Comparison of ENCODE assay signal across 1 cellular context in the genomic region with DNA sequence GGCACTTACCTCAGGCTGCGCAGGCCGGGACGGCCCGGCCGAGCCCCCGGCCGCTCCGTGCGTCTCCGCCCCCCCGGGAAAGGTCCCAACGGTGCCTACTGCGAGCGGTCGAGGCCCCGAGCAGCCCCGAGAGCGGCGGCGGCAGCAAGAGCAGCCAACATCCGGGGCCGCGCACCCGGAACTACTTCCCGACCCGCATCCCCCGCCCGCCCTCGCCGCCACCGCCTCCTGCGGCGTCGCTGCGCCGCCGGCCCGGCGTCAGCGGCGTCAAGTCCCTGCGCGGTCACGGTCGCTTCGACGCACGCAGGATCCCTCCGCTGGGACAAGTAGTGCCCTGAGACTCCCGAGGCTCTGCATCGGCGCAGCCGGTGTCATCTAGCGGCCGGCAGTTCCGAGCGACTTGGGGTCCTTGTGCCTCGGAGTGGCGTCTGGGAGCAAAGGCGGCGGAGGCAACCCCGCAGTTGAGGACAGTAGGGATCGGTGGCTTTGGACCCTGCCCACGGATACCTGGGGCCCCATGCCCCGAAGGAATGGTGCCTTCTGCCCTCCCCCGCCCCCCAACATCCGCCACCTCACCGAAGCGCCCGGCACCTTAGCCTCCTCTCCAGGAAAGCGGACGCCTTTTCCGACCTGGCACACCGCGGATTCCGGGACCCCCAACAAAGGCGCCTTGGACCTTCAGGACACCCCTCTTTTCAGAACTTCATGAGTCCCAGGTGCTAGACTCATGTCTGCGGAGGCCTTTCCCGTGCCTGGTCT.
TF ChIP-seq lines count a peak whose summit lies in the region.

A gene (minus strand): TSS at position 186 of the 759 bp plus-strand sequence. CDS start 24,142 bp downstream, outside the sequence.

TF ChIP-seq in HepG2, 621 proteins besides CTCF, POLR2A, EP300 and RAD21 (continued from another document and continues in another):
- TF ChIP-seq, protein P1, sequence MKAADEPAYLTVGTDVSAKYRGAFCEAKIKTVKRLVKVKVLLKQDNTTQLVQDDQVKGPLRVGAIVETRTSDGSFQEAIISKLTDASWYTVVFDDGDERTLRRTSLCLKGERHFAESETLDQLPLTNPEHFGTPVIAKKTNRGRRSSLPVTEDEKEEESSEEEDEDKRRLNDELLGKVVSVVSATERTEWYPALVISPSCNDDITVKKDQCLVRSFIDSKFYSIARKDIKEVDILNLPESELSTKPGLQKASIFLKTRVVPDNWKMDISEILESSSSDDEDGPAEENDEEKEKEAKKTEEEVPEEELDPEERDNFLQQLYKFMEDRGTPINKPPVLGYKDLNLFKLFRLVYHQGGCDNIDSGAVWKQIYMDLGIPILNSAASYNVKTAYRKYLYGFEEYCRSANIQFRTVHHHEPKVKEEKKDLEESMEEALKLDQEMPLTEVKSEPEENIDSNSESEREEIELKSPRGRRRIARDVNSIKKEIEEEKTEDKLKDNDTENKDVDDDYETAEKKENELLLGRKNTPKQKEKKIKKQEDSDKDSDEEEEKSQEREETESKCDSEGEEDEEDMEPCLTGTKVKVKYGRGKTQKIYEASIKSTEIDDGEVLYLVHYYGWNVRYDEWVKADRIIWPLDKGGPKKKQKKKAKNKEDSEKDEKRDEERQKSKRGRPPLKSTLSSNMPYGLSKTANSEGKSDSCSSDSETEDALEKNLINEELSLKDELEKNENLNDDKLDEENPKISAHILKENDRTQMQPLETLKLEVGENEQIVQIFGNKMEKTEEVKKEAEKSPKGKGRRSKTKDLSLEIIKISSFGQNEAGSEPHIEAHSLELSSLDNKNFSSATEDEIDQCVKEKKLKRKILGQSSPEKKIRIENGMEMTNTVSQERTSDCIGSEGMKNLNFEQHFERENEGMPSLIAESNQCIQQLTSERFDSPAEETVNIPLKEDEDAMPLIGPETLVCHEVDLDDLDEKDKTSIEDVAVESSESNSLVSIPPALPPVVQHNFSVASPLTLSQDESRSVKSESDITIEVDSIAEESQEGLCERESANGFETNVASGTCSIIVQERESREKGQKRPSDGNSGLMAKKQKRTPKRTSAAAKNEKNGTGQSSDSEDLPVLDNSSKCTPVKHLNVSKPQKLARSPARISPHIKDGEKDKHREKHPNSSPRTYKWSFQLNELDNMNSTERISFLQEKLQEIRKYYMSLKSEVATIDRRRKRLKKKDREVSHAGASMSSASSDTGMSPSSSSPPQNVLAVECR (CRISPR knock-in tag; IDR thresholded peaks at IDR 0.05; ENCODE audit: borderline replicate concordance): peak; percentile 78; the same call in 1 of the 2 replicates
- TF ChIP-seq ZNF44 (CRISPR knock-in tag; IDR thresholded peaks at IDR 0.05): peak; percentile 35; the same call in 1 of the 2 replicates
- TF ChIP-seq GTF3A (CRISPR knock-in tag; conservative IDR thresholded peaks at IDR 0.05): no peak
- TF ChIP-seq KLF15 (CRISPR knock-in tag; IDR thresholded peaks at IDR 0.05; ENCODE audit: borderline replicate concordance): peak; percentile 89
- TF ChIP-seq MBD4 (IDR thresholded peaks at IDR 0.05; ENCODE audit: borderline replicate concordance, low read length): no peak
- no peak for TF ChIP-seq ZNF326 (CRISPR knock-in tag; IDR thresholded peaks at IDR 0.05; ENCODE audit: borderline replicate concordance)
- TF ChIP-seq ZNF317 (CRISPR knock-in tag; IDR thresholded peaks at IDR 0.05): peak; percentile 63; the same call in 1 of the 2 replicates
- peak; percentile 92 for TF ChIP-seq KLF6 (CRISPR knock-in tag; IDR thresholded peaks at IDR 0.05)
- TF ChIP-seq, protein P2, sequence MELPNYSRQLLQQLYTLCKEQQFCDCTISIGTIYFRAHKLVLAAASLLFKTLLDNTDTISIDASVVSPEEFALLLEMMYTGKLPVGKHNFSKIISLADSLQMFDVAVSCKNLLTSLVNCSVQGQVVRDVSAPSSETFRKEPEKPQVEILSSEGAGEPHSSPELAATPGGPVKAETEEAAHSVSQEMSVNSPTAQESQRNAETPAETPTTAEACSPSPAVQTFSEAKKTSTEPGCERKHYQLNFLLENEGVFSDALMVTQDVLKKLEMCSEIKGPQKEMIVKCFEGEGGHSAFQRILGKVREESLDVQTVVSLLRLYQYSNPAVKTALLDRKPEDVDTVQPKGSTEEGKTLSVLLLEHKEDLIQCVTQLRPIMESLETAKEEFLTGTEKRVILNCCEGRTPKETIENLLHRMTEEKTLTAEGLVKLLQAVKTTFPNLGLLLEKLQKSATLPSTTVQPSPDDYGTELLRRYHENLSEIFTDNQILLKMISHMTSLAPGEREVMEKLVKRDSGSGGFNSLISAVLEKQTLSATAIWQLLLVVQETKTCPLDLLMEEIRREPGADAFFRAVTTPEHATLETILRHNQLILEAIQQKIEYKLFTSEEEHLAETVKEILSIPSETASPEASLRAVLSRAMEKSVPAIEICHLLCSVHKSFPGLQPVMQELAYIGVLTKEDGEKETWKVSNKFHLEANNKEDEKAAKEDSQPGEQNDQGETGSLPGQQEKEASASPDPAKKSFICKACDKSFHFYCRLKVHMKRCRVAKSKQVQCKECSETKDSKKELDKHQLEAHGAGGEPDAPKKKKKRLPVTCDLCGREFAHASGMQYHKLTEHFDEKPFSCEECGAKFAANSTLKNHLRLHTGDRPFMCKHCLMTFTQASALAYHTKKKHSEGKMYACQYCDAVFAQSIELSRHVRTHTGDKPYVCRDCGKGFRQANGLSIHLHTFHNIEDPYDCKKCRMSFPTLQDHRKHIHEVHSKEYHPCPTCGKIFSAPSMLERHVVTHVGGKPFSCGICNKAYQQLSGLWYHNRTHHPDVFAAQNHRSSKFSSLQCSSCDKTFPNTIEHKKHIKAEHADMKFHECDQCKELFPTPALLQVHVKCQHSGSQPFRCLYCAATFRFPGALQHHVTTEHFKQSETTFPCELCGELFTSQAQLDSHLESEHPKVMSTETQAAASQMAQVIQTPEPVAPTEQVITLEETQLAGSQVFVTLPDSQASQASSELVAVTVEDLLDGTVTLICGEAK (IDR thresholded peaks at IDR 0.05): no peak
- TF ChIP-seq, protein P2 (CRISPR knock-in tag; IDR thresholded peaks at IDR 0.05): peak; percentile 90
- peak; percentile 69; the same call in 1 of the 2 replicates for TF ChIP-seq ZNF501 (CRISPR knock-in tag; IDR thresholded peaks at IDR 0.05)
- TF ChIP-seq, protein P3, sequence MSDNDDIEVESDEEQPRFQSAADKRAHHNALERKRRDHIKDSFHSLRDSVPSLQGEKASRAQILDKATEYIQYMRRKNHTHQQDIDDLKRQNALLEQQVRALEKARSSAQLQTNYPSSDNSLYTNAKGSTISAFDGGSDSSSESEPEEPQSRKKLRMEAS (IDR thresholded peaks at IDR 0.05): peak; percentile 94
- TF ChIP-seq KLF16 (CRISPR knock-in tag; IDR thresholded peaks at IDR 0.05): peak; percentile 53 to 97; a peak in 2 of 4 replicates
- TF ChIP-seq ZNF781 (CRISPR knock-in tag; IDR thresholded peaks at IDR 0.05; ENCODE audit: borderline replicate concordance, not compliant biosample characterization): no peak
- TF ChIP-seq, protein P4, sequence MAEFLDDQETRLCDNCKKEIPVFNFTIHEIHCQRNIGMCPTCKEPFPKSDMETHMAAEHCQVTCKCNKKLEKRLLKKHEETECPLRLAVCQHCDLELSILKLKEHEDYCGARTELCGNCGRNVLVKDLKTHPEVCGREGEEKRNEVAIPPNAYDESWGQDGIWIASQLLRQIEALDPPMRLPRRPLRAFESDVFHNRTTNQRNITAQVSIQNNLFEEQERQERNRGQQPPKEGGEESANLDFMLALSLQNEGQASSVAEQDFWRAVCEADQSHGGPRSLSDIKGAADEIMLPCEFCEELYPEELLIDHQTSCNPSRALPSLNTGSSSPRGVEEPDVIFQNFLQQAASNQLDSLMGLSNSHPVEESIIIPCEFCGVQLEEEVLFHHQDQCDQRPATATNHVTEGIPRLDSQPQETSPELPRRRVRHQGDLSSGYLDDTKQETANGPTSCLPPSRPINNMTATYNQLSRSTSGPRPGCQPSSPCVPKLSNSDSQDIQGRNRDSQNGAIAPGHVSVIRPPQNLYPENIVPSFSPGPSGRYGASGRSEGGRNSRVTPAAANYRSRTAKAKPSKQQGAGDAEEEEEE (CRISPR knock-in tag; IDR thresholded peaks at IDR 0.05; ENCODE audit: borderline replicate concordance): 0 out of 2 replicates have a peak, but pooled peaks have one; percentile 53
- TF ChIP-seq, protein P5, sequence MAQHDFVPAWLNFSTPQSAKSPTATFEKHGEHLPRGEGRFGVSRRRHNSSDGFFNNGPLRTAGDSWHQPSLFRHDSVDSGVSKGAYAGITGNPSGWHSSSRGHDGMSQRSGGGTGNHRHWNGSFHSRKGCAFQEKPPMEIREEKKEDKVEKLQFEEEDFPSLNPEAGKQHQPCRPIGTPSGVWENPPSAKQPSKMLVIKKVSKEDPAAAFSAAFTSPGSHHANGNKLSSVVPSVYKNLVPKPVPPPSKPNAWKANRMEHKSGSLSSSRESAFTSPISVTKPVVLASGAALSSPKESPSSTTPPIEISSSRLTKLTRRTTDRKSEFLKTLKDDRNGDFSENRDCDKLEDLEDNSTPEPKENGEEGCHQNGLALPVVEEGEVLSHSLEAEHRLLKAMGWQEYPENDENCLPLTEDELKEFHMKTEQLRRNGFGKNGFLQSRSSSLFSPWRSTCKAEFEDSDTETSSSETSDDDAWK (CRISPR knock-in tag; IDR thresholded peaks at IDR 0.05): no peak
- TF ChIP-seq, protein P6, sequence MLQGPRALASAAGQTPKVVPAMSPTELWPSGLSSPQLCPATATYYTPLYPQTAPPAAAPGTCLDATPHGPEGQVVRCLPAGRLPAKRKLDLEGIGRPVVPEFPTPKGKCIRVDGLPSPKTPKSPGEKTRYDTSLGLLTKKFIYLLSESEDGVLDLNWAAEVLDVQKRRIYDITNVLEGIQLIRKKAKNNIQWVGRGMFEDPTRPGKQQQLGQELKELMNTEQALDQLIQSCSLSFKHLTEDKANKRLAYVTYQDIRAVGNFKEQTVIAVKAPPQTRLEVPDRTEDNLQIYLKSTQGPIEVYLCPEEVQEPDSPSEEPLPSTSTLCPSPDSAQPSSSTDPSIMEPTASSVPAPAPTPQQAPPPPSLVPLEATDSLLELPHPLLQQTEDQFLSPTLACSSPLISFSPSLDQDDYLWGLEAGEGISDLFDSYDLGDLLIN (CRISPR knock-in tag; IDR thresholded peaks at IDR 0.05; ENCODE audit: borderline replicate concordance): no peak
- TF ChIP-seq TEAD2 (CRISPR knock-in tag; IDR thresholded peaks at IDR 0.05): no peak
- TF ChIP-seq, protein P7, sequence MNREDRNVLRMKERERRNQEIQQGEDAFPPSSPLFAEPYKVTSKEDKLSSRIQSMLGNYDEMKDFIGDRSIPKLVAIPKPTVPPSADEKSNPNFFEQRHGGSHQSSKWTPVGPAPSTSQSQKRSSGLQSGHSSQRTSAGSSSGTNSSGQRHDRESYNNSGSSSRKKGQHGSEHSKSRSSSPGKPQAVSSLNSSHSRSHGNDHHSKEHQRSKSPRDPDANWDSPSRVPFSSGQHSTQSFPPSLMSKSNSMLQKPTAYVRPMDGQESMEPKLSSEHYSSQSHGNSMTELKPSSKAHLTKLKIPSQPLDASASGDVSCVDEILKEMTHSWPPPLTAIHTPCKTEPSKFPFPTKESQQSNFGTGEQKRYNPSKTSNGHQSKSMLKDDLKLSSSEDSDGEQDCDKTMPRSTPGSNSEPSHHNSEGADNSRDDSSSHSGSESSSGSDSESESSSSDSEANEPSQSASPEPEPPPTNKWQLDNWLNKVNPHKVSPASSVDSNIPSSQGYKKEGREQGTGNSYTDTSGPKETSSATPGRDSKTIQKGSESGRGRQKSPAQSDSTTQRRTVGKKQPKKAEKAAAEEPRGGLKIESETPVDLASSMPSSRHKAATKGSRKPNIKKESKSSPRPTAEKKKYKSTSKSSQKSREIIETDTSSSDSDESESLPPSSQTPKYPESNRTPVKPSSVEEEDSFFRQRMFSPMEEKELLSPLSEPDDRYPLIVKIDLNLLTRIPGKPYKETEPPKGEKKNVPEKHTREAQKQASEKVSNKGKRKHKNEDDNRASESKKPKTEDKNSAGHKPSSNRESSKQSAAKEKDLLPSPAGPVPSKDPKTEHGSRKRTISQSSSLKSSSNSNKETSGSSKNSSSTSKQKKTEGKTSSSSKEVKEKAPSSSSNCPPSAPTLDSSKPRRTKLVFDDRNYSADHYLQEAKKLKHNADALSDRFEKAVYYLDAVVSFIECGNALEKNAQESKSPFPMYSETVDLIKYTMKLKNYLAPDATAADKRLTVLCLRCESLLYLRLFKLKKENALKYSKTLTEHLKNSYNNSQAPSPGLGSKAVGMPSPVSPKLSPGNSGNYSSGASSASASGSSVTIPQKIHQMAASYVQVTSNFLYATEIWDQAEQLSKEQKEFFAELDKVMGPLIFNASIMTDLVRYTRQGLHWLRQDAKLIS (CRISPR knock-in tag; IDR thresholded peaks at IDR 0.05): 0 out of 2 replicates have a peak, but pooled peaks have one; percentile 77
- no peak for TF ChIP-seq ZNF790 (CRISPR knock-in tag; IDR thresholded peaks at IDR 0.05; ENCODE audit: borderline replicate concordance)
- no peak for TF ChIP-seq EEA1 (CRISPR knock-in tag; IDR thresholded peaks at IDR 0.05; ENCODE audit: borderline replicate concordance)
- peak; percentile 89 for TF ChIP-seq GATAD1 (CRISPR knock-in tag; IDR thresholded peaks at IDR 0.05)
- peak; percentile 90 for TF ChIP-seq ZNF160 (CRISPR knock-in tag; IDR thresholded peaks at IDR 0.05)
- TF ChIP-seq AGO2 (optimal IDR thresholded peaks at IDR 0.05; ENCODE audit: low read depth, low read length): peak; percentile 17
- TF ChIP-seq FOSL1 (CRISPR knock-in tag; IDR thresholded peaks at IDR 0.05; ENCODE audit: borderline replicate concordance): 0 out of 2 replicates have a peak, but pooled peaks have one; percentile 33
- TF ChIP-seq, protein P8, sequence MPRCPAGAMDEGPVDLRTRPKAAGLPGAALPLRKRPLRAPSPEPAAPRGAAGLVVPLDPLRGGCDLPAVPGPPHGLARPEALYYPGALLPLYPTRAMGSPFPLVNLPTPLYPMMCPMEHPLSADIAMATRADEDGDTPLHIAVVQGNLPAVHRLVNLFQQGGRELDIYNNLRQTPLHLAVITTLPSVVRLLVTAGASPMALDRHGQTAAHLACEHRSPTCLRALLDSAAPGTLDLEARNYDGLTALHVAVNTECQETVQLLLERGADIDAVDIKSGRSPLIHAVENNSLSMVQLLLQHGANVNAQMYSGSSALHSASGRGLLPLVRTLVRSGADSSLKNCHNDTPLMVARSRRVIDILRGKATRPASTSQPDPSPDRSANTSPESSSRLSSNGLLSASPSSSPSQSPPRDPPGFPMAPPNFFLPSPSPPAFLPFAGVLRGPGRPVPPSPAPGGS (CRISPR knock-in tag; IDR thresholded peaks at IDR 0.05): peak; percentile 95
